In the genomic region with DNA sequence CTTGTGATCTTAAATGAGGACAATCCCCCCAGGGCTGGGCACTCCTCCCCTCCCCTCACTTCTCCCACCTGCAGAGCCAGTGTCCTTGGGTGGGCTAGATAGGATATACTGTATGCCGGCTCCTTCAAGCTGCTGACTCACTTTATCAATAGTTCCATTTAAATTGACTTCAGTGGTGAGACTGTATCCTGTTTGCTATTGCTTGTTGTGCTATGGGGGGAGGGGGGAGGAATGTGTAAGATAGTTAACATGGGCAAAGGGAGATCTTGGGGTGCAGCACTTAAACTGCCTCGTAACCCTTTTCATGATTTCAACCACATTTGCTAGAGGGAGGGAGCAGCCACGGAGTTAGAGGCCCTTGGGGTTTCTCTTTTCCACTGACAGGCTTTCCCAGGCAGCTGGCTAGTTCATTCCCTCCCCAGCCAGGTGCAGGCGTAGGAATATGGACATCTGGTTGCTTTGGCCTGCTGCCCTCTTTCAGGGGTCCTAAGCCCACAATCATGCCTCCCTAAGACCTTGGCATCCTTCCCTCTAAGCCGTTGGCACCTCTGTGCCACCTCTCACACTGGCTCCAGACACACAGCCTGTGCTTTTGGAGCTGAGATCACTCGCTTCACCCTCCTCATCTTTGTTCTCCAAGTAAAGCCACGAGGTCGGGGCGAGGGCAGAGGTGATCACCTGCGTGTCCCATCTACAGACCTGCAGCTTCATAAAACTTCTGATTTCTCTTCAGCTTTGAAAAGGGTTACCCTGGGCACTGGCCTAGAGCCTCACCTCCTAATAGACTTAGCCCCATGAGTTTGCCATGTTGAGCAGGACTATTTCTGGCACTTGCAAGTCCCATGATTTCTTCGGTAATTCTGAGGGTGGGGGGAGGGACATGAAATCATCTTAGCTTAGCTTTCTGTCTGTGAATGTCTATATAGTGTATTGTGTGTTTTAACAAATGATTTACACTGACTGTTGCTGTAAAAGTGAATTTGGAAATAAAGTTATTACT, we compare ENCODE assay signal across 13 cellular contexts. TPM values are rescaled to one million over a fixed set of nuclear protein-coding genes. Genes with fewer than 3 reads are reported as not detected.
DNase-seq lines count a peak whose midpoint lies in the region; ATAC-seq and TF ChIP-seq lines count a peak whose summit lies in the region.
"Had no signal": no experiment of that assay in that cellular context is flagged by ENCODE, and none has a peak within 500 bp of the region (broad histone marks: within the 10 kb centered on the region; RNA-seq: fewer than 3 reads in every experiment).

No MANE protein-coding gene starts in this region.

- peaks cover 18% of the 10 kb centered on the region for H3K36me3 ChIP-seq in CD8-positive, alpha-beta T cell (ENCODE audit: insufficient read depth, low read length)

- peak overlapping the region; percentile 55 for H3K27ac Mint-ChIP-seq in CD8-positive, alpha-beta T cell
- peak overlapping the region; percentile 8 for H3K27ac Mint-ChIP-seq in activated naive CD8-positive, alpha-beta T cell treated with anti-CD3 and anti-CD28 coated beads, Interleukin-2, amount 50 U/mL, for 24 hours

- no peaks in the 10 kb centered on the region for H3K4me1 ChIP-seq in CD8-positive, alpha-beta T cell (ENCODE audit: insufficient read depth, low read length)
- H3K4me1 ChIP-seq: prostate gland had no signal

- peaks cover 74% of the 10 kb centered on the region for H3K36me3 Mint-ChIP-seq in CD8-positive, alpha-beta T cell
- H3K36me3 Mint-ChIP-seq in activated naive CD8-positive, alpha-beta T cell treated with anti-CD3 and anti-CD28 coated beads, Interleukin-2, amount 50 U/mL, for 24 hours (ENCODE audit: low read depth) = peaks cover 22% of the 10 kb centered on the region

- no peak for TF ChIP-seq CTCF in CD8-positive, alpha-beta T cell (IDR thresholded peaks at IDR 0.05)
- TF ChIP-seq CTCF in HL-60 (IDR thresholded peaks at IDR 0.05; ENCODE audit: insufficient read depth, low read length) = no peak

- intact Hi-C loops in CD8-positive, alpha-beta T cell (cut with DNase I, micrococcal nuclease) = no loop called here

- CTCF ChIA-PET in CD8-positive, alpha-beta T cell (lab: Charles Lee) = interaction anchor here (1.2 to 1.7 kb wide), 2 partner anchors 16 to 24 kb away, joined by 3 to 6 read pairs; no protein-coding TSS in a partner anchor

- POLR2A ChIA-PET in CD8-positive, alpha-beta T cell (lab: Charles Lee) = interaction anchor here (0.6 kb wide), 1 partner anchor 153 kb away, joined by 5 read pairs; no protein-coding TSS in a partner anchor

- no peak overlapping the region for H3K4me3 Mint-ChIP-seq in CD8-positive, alpha-beta T cell
- H3K4me3 Mint-ChIP-seq in activated naive CD8-positive, alpha-beta T cell treated with anti-CD3 and anti-CD28 coated beads, Interleukin-2, amount 50 U/mL, for 24 hours = no peak overlapping the region

- no peaks in the 10 kb centered on the region for H3K27me3 ChIP-seq in CD8-positive, alpha-beta T cell (ENCODE audit: insufficient read depth, low read length)
- no peaks in the 10 kb centered on the region for H3K27me3 ChIP-seq in HL-60 (ENCODE audit: insufficient read depth, poor library complexity, severe bottlenecking)

- H3K4me3 ChIP-seq in CD8-positive, alpha-beta T cell (ENCODE audit: low read depth, low read length) = no peak overlapping the region
- no peak overlapping the region for H3K4me3 ChIP-seq in HL-60 (replicated peaks; ENCODE audit: insufficient read depth, low read length)
- H3K4me3 ChIP-seq: GM23248, prostate gland had no signal

- H3K9me3 ChIP-seq in CD8-positive, alpha-beta T cell (ENCODE audit: low read length) = no peaks in the 10 kb centered on the region
- H3K9me3 ChIP-seq: prostate gland had no signal

- H3K9me3 Mint-ChIP-seq in CD8-positive, alpha-beta T cell = no peaks in the 10 kb centered on the region
- no peaks in the 10 kb centered on the region for H3K9me3 Mint-ChIP-seq in activated naive CD8-positive, alpha-beta T cell treated with anti-CD3 and anti-CD28 coated beads, Interleukin-2, amount 50 U/mL, for 24 hours

- no peak overlapping the region for H3K27ac ChIP-seq in CD8-positive, alpha-beta T cell (ENCODE audit: low read depth, low read length)
- peak overlapping the region; percentile 88 for H3K27ac ChIP-seq in HL-60 (replicated peaks)
- H3K27ac ChIP-seq: GM23248, prostate gland had no signal

- DNase-seq in CD8-positive, alpha-beta T cell = no peak
- DNase-seq in HL-60 (ENCODE audit: low read depth in 1 of 2, low spot score in 1 of 2) = peak in 1 of 2 experiments; percentile 25
- no peak for DNase-seq in activated naive CD8-positive, alpha-beta T cell treated with anti-CD3 and anti-CD28 coated beads, Interleukin-2, amount 50 U/mL, for 24 hours
- DNase-seq in myocyte (ENCODE audit: low read depth) = peak; percentile 31
- no peak for DNase-seq in NCI-H2029 (lab: John Stamatoyannopoulos, UW)
- DNase-seq in NCI-H187 treated with DMSO at 0.1 percent for 48 hours (lab: John Stamatoyannopoulos, UW) = no peak
- no peak for DNase-seq in erythroblast (lab: John Stamatoyannopoulos, UW)
- DNase-seq in activated CD4-positive, alpha-beta T cell treated with anti-CD3 and anti-CD28 coated beads, Interleukin-2, amount 50 U/mL, for 1 hour = no peak
- DNase-seq: activated gamma-delta T cell treated with Interleukin-2 at 50 U/mL for 16 hours, GM23248 had no signal

- H3K4me1 Mint-ChIP-seq in CD8-positive, alpha-beta T cell (ENCODE audit: low read depth) = peaks cover 15% of the 10 kb centered on the region
- H3K4me1 Mint-ChIP-seq in activated naive CD8-positive, alpha-beta T cell treated with anti-CD3 and anti-CD28 coated beads, Interleukin-2, amount 50 U/mL, for 24 hours = peaks cover 25% of the 10 kb centered on the region

- no peaks in the 10 kb centered on the region for H3K27me3 Mint-ChIP-seq in CD8-positive, alpha-beta T cell (ENCODE audit: low read depth)
- no peaks in the 10 kb centered on the region for H3K27me3 Mint-ChIP-seq in activated naive CD8-positive, alpha-beta T cell treated with anti-CD3 and anti-CD28 coated beads, Interleukin-2, amount 50 U/mL, for 24 hours

- ATAC-seq in CD8-positive, alpha-beta T cell = no peak
- no peak for ATAC-seq in activated naive CD8-positive, alpha-beta T cell treated with anti-CD3 and anti-CD28 coated beads, Interleukin-2, amount 50 U/mL, for 24 hours

- no peak for TF ChIP-seq POLR2A in erythroblast (IDR thresholded peaks at IDR 0.05; ENCODE audit: low read length)

RNA-seq across cellular contexts. Expression of a gene that starts 28.6 kb away (rescaled TPM):
- not detected for total RNA-seq in CD8-positive, alpha-beta T cell
- not detected in 2 replicates for total RNA-seq in myocyte
- polyA plus RNA-seq in myocyte (2012) = not detected
- total RNA-seq: Daoy, epithelial cell of proximal tubule, GM23248, prostate gland had no signal
- polyA plus RNA-seq: GM23248 had no signal
